ENCODE assay signal across 20 cellular contexts in the genomic region with DNA sequence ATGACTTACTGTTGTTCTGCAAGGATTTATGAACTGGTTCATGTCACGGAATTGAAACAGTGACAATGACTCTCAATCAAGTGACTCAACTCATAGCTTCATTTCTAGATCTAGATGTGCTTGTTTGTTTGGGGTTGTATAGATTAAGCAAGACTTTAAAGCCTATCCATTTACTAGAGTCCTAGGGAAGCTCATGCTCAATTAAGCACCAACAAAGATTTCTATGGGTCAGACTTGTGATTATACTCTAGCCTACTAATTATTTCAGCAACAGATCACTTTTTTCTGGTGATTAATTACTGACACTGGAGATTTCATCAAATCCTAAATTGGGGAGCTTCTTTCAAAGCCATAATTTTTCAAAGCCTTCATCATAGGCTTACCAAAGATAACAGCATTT.
"Had no signal": no experiment of that assay in that cellular context is flagged by ENCODE, and none has a peak within 500 bp of the region (broad histone marks: within the 10 kb centered on the region; RNA-seq: fewer than 3 reads in every experiment).

No MANE protein-coding gene starts in this region.

- ATAC-seq: effector memory CD8-positive, alpha-beta T cell; gastrocnemius medialis; left cardiac atrium; left lung; naive thymus-derived CD4-positive, alpha-beta T cell; sciatic nerve; stimulated activated naive CD8-positive, alpha-beta T cell treated with anti-CD3 and anti-CD28 coated beads, Interleukin-15, amount 100 ng/mL, for 72 hours had no signal

- DNase-seq: dermis blood vessel endothelial cell; effector memory CD8-positive, alpha-beta T cell; erythroblast; gastrocnemius medialis; head of caudate nucleus; left cardiac atrium; left lung; mesendoderm; midbrain; naive thymus-derived CD4-positive, alpha-beta T cell; nucleus accumbens; stimulated activated CD4-positive, alpha-beta T cell treated with anti-CD3 and anti-CD28 coated beads, Interleukin-12 subunit alpha, Interleukin-12 subunit beta, amount 100 ng/mL, for 4 hours; stimulated activated CD4-positive, alpha-beta T cell treated with anti-CD3 and anti-CD28 coated beads, Interleukin-1b, Interleukin-23, amount 100 ng/mL, for 48 hours; stimulated activated CD4-positive, alpha-beta T cell treated with anti-CD3 and anti-CD28 coated beads, Interleukin-4, amount 100 ng/mL, for 1 hour; stimulated activated CD8-positive, alpha-beta memory T cell treated with anti-CD3 and anti-CD28 coated beads, Interleukin-4, amount 100 ng/mL, for 48 hours; stimulated activated naive CD4-positive, alpha-beta T cell; stimulated activated naive CD8-positive, alpha-beta T cell treated with anti-CD3 and anti-CD28 coated beads, Interleukin-15, amount 100 ng/mL, for 72 hours; thyroid gland; trophoblast cell had no signal
